In the genomic region with DNA sequence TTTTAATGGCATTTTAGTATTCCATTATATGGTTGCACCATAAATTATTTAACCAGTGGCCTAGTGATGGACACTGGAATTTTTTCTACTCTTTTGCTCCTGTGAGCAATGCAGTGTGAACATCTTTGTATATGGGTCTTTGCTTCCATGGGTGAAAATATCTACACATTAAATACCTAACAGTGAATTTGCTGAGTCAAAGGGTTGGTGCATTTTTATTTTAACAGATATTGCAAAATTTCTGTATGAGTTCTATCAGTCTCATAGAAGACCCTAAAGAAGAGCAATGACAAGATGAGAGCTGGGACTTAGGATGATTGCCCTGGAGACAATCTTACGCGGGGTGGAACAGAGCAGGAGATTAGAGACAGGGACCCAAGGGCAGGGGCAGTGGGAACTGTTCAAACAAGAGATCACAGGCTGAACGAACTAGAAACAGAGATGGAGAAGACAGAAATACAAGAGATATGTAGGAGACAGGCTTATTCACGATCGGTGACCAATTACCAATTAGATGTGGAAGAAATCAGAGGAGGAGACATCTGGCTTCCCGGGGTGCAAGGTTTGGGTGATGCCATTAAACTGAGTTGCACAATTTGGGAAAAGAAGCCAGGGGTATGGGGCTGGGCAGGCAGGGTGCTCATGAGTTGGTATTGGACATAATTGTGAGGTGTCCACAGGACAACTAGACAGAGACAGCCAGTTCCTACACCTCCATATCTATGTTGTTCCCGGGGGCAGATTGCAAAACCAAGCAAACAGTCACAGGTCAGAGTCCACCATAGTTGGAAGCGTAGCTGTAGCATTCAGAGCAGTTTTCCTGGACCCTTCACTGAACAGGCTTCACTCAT, we compare ENCODE assay signal across 1 cellular context.
TF ChIP-seq lines count a peak whose summit lies in the region.

No MANE protein-coding gene starts in this region.

TF ChIP-seq in HepG2, 621 proteins besides CTCF, POLR2A, EP300 and RAD21 (continued from another document and continues in another):
- TF ChIP-seq PRDM15 (CRISPR knock-in tag; IDR thresholded peaks at IDR 0.05): no peak
- TF ChIP-seq CBFB (CRISPR knock-in tag; IDR thresholded peaks at IDR 0.05): 0 out of 2 replicates have a peak, but pooled peaks have one; percentile 77
- TF ChIP-seq HOXA3 (CRISPR knock-in tag; IDR thresholded peaks at IDR 0.05): peak; percentile 96
- TF ChIP-seq SNRNP70 (IDR thresholded peaks at IDR 0.05; ENCODE audit: low read depth, low read length): no peak
- 0 out of 2 replicates have a peak, but pooled peaks have one; percentile 18 for TF ChIP-seq MBNL3 (CRISPR knock-in tag; conservative IDR thresholded peaks at IDR 0.05)
- no peak; the same call in 1 of the 2 replicates for TF ChIP-seq ZNF816 (CRISPR knock-in tag; IDR thresholded peaks at IDR 0.05; ENCODE audit: borderline replicate concordance)
- TF ChIP-seq RFX3 (CRISPR knock-in tag; IDR thresholded peaks at IDR 0.05): peak; percentile 43; the same call in 1 of the 2 replicates
- peak; percentile 92; the same call in 1 of the 2 replicates for TF ChIP-seq RXRA (CRISPR knock-in tag; IDR thresholded peaks at IDR 0.05)
- peak; percentile 96 for TF ChIP-seq SSRP1 (CRISPR knock-in tag; IDR thresholded peaks at IDR 0.05)
- peak; percentile 43; the same call in 1 of the 2 replicates for TF ChIP-seq TP53 (CRISPR knock-in tag; conservative IDR thresholded peaks at IDR 0.05)
- TF ChIP-seq ZNF207 (IDR thresholded peaks at IDR 0.05; ENCODE audit: borderline replicate concordance): no peak
- TF ChIP-seq MLLT10 (CRISPR knock-in tag; IDR thresholded peaks at IDR 0.05): no peak
- no peak for TF ChIP-seq SRSF1 (optimal IDR thresholded peaks at IDR 0.05; ENCODE audit: low read depth, low read length)
- no peak for TF ChIP-seq ZNF562 (CRISPR knock-in tag; IDR thresholded peaks at IDR 0.05; ENCODE audit: borderline replicate concordance)
- TF ChIP-seq ARNT (IDR thresholded peaks at IDR 0.05): no peak
- TF ChIP-seq ZNF44 (CRISPR knock-in tag; IDR thresholded peaks at IDR 0.05): peak; percentile 78; the same call in 1 of the 2 replicates
- TF ChIP-seq ZMYM3 (CRISPR knock-in tag; IDR thresholded peaks at IDR 0.05): peak; percentile 96
- no peak for TF ChIP-seq MAFG (CRISPR knock-in tag; IDR thresholded peaks at IDR 0.05)
- no peak for TF ChIP-seq NRL (CRISPR knock-in tag; IDR thresholded peaks at IDR 0.05; ENCODE audit: borderline replicate concordance)
- peak; percentile 90 for TF ChIP-seq ERF (CRISPR knock-in tag; IDR thresholded peaks at IDR 0.05)
- TF ChIP-seq ZNF549 (CRISPR knock-in tag; IDR thresholded peaks at IDR 0.05): 0 out of 2 replicates have a peak, but pooled peaks have one; percentile 56
- peak; percentile 95; the same call in 1 of the 2 replicates for TF ChIP-seq ZNF580 (CRISPR knock-in tag; IDR thresholded peaks at IDR 0.05; ENCODE audit: borderline replicate concordance, low read depth)
- TF ChIP-seq NFIB (CRISPR knock-in tag; IDR thresholded peaks at IDR 0.05; ENCODE audit: borderline replicate concordance): no peak
- TF ChIP-seq CC2D1A (CRISPR knock-in tag; IDR thresholded peaks at IDR 0.05): no peak
- TF ChIP-seq MBD4 (IDR thresholded peaks at IDR 0.05; ENCODE audit: borderline replicate concordance, low read length): 0 out of 2 replicates have a peak, but pooled peaks have one; percentile 46
- TF ChIP-seq REXO4 (CRISPR knock-in tag; IDR thresholded peaks at IDR 0.05; ENCODE audit: borderline replicate concordance): no peak
- TF ChIP-seq TAF15 (IDR thresholded peaks at IDR 0.05; ENCODE audit: low read depth, low read length, poor library complexity, severe bottlenecking): no peak
- no peak for TF ChIP-seq NFRKB (IDR thresholded peaks at IDR 0.05)
- peak; percentile 88 for TF ChIP-seq CCDC6 (CRISPR knock-in tag; IDR thresholded peaks at IDR 0.05)
- TF ChIP-seq IKZF5 (CRISPR knock-in tag; IDR thresholded peaks at IDR 0.05): peak; percentile 100
- no peak for TF ChIP-seq FIP1L1 (IDR thresholded peaks at IDR 0.05; ENCODE audit: borderline replicate concordance, insufficient read depth, low read depth, low read length)
- TF ChIP-seq ZNF883 (CRISPR knock-in tag; IDR thresholded peaks at IDR 0.05; ENCODE audit: not compliant biosample characterization): peak; percentile 58
- TF ChIP-seq, protein P1, sequence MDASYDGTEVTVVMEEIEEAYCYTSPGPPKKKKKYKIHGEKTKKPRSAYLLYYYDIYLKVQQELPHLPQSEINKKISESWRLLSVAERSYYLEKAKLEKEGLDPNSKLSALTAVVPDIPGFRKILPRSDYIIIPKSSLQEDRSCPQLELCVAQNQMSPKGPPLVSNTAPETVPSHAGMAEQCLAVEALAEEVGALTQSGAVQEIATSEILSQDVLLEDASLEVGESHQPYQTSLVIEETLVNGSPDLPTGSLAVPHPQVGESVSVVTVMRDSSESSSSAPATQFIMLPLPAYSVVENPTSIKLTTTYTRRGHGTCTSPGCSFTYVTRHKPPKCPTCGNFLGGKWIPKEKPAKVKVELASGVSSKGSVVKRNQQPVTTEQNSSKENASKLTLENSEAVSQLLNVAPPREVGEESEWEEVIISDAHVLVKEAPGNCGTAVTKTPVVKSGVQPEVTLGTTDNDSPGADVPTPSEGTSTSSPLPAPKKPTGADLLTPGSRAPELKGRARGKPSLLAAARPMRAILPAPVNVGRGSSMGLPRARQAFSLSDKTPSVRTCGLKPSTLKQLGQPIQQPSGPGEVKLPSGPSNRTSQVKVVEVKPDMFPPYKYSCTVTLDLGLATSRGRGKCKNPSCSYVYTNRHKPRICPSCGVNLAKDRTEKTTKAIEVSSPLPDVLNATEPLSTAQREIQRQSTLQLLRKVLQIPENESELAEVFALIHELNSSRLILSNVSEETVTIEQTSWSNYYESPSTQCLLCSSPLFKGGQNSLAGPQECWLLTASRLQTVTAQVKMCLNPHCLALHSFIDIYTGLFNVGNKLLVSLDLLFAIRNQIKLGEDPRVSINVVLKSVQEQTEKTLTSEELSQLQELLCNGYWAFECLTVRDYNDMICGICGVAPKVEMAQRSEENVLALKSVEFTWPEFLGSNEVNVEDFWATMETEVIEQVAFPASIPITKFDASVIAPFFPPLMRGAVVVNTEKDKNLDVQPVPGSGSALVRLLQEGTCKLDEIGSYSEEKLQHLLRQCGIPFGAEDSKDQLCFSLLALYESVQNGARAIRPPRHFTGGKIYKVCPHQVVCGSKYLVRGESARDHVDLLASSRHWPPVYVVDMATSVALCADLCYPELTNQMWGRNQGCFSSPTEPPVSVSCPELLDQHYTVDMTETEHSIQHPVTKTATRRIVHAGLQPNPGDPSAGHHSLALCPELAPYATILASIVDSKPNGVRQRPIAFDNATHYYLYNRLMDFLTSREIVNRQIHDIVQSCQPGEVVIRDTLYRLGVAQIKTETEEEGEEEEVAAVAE (CRISPR knock-in tag; IDR thresholded peaks at IDR 0.05; ENCODE audit: borderline replicate concordance): peak; percentile 93
- TF ChIP-seq HNRNPLL (IDR thresholded peaks at IDR 0.05; ENCODE audit: low read depth, low read length, poor library complexity, severe bottlenecking): no peak
- peak; percentile 42; the same call in 1 of the 2 replicates for TF ChIP-seq ZNF318 (CRISPR knock-in tag; IDR thresholded peaks at IDR 0.05)
- peak in 1 of 2 experiments; percentile 93; a peak in 2 of 4 replicates for TF ChIP-seq KLF16 (CRISPR knock-in tag; IDR thresholded peaks at IDR 0.05)
- peak; percentile 86 for TF ChIP-seq MTA1 (CRISPR knock-in tag; IDR thresholded peaks at IDR 0.05; ENCODE audit: borderline replicate concordance)
- TF ChIP-seq ZBTB42 (CRISPR knock-in tag; IDR thresholded peaks at IDR 0.05): no peak
